Comparison of ENCODE assay signal across 1 cellular context in genomic region chr13:75549262-75550158, GRCh38.
TF ChIP-seq lines count a peak whose summit lies in the region.

TSS of gene UCHL3 (plus strand) at chr13:75549791. CDS start at chr13:75549821, 30 bp downstream.

TF ChIP-seq in HepG2, 621 proteins besides CTCF, POLR2A, EP300 and RAD21 (continued from another document and continues in another):
- TF ChIP-seq REST (IDR thresholded peaks at IDR 0.05; ENCODE audit: borderline replicate concordance in 1 of 2, low read depth in 1 of 2, low read length in 2 of 2) (no peak), UBTF (CRISPR knock-in tag; IDR thresholded peaks at IDR 0.05) (peak; percentile 54; the same call in 1 of the 2 replicates), TBX2 (CRISPR knock-in tag; IDR thresholded peaks at IDR 0.05; ENCODE audit: borderline replicate concordance) (peak; percentile 51; the same call in 1 of the 2 replicates), HHEX (CRISPR knock-in tag; IDR thresholded peaks at IDR 0.05) (no peak), TBL1XR1 (IDR thresholded peaks at IDR 0.05; ENCODE audit: borderline replicate concordance, low read length, partially characterized antibody) (no peak), ZFP36L2 (CRISPR knock-in tag; IDR thresholded peaks at IDR 0.05) (0 out of 2 replicates have a peak, but pooled peaks have one; percentile 26), HNRNPH1 (optimal IDR thresholded peaks at IDR 0.05; ENCODE audit: low read depth, low read length) (no peak), HDAC1 (CRISPR knock-in tag; IDR thresholded peaks at IDR 0.05) (peak; percentile 81), FOSL2 (CRISPR knock-in tag; IDR thresholded peaks at IDR 0.05) (peak; percentile 8; the same call in 1 of the 2 replicates), BRD4 (CRISPR knock-in tag; IDR thresholded peaks at IDR 0.05) (peak; percentile 52; the same call in 1 of the 2 replicates), SP2 (CRISPR knock-in tag; IDR thresholded peaks at IDR 0.05) (no peak; the same call in 1 of the 2 replicates), ZNF142 (CRISPR knock-in tag; IDR thresholded peaks at IDR 0.05) (no peak; the same call in 1 of the 2 replicates), ZNF792 (CRISPR knock-in tag; IDR thresholded peaks at IDR 0.05) (peak; percentile 95), NR2F6 (IDR thresholded peaks at IDR 0.05) (peak; percentile 26; the same call in 1 of the 2 replicates), NR2F6 (CRISPR knock-in tag; IDR thresholded peaks at IDR 0.05) (peak; percentile 52; the same call in 1 of the 2 replicates), ZFP41 (CRISPR knock-in tag; IDR thresholded peaks at IDR 0.05; ENCODE audit: borderline replicate concordance) (no peak; the same call in 1 of the 2 replicates), ZNF3 (CRISPR knock-in tag; IDR thresholded peaks at IDR 0.05) (no peak), GABPB1 (CRISPR knock-in tag; IDR thresholded peaks at IDR 0.05) (peak; percentile 91), ZNF740 (CRISPR knock-in tag; IDR thresholded peaks at IDR 0.05) (no peak), SMAD3 (CRISPR knock-in tag; IDR thresholded peaks at IDR 0.05) (peak; percentile 76), TFE3 (CRISPR knock-in tag; IDR thresholded peaks at IDR 0.05) (peak; percentile 76), U2AF1 (optimal IDR thresholded peaks at IDR 0.05; ENCODE audit: low read depth, low read length) (no peak), HMG20A (CRISPR knock-in tag; IDR thresholded peaks at IDR 0.05; ENCODE audit: borderline replicate concordance) (no peak), ZNF274 (CRISPR knock-in tag; IDR thresholded peaks at IDR 0.05) (peak; percentile 71; the same call in 1 of the 2 replicates), ZNF773 (CRISPR knock-in tag; IDR thresholded peaks at IDR 0.05; ENCODE audit: borderline replicate concordance) (no peak), ZNF564 (CRISPR knock-in tag; IDR thresholded peaks at IDR 0.05) (no peak; the same call in none of the 2 replicates), MTF1 (CRISPR knock-in tag; IDR thresholded peaks at IDR 0.05) (no peak), AKAP8 (CRISPR knock-in tag; IDR thresholded peaks at IDR 0.05) (0 out of 2 replicates have a peak, but pooled peaks have one; percentile 56), ZNF768 (CRISPR knock-in tag; IDR thresholded peaks at IDR 0.05) (peak; percentile 27; the same call in 1 of the 2 replicates), ZNF281 (CRISPR knock-in tag; IDR thresholded peaks at IDR 0.05; ENCODE audit: borderline replicate concordance) (no peak; the same call in 1 of the 2 replicates), NFE2L1 (CRISPR knock-in tag; IDR thresholded peaks at IDR 0.05; ENCODE audit: borderline replicate concordance) (no peak), ZNF543 (CRISPR knock-in tag; IDR thresholded peaks at IDR 0.05) (no peak), RAD51 (IDR thresholded peaks at IDR 0.05; ENCODE audit: borderline replicate concordance) (no peak), SKIL (CRISPR knock-in tag; IDR thresholded peaks at IDR 0.05; ENCODE audit: borderline replicate concordance) (no peak), ZBTB3 (CRISPR knock-in tag; IDR thresholded peaks at IDR 0.05; ENCODE audit: borderline replicate concordance, low read depth) (0 out of 2 replicates have a peak, but pooled peaks have one; percentile 67), ZNF232 (CRISPR knock-in tag; IDR thresholded peaks at IDR 0.05; ENCODE audit: borderline replicate concordance) (no peak), ARHGAP35 (CRISPR knock-in tag; IDR thresholded peaks at IDR 0.05; ENCODE audit: borderline replicate concordance) (no peak), ZNF549 (CRISPR knock-in tag; IDR thresholded peaks at IDR 0.05) (no peak), ZBTB46 (CRISPR knock-in tag; IDR thresholded peaks at IDR 0.05; ENCODE audit: borderline replicate concordance) (no peak), NONO (IDR thresholded peaks at IDR 0.05) (no peak), NONO (CRISPR knock-in tag; conservative IDR thresholded peaks at IDR 0.05) (peak; percentile 84), NCOA2 (CRISPR knock-in tag; IDR thresholded peaks at IDR 0.05) (peak; percentile 60; the same call in 1 of the 2 replicates)
